11 cellular contexts compared by ENCODE assay signal in genomic region chr2:85911836-85912692, GRCh38. TPM values are rescaled to one million over a fixed set of nuclear protein-coding genes. Genes with fewer than 3 reads are reported as not detected.
A peak's percentile ranks its signal among the peaks of the same experiment; 100 is the strongest.
DNase-seq lines count a peak whose midpoint lies in the region; ATAC-seq and TF ChIP-seq lines count a peak whose summit lies in the region.
"Had no signal": no experiment of that assay in that cellular context is flagged by ENCODE, and none has a peak within 500 bp of the region (broad histone marks: within the 10 kb centered on the region; RNA-seq: fewer than 3 reads in every experiment).

No MANE protein-coding gene starts in this region.

- H3K4me1 ChIP-seq in ascending aorta (peaks cover 0 to 20% of the 10 kb centered on the region in 2 donors), neural progenitor cell (no peaks in the 10 kb centered on the region)

- H3K9ac ChIP-seq in neural progenitor cell, result no peak overlapping the region

- H3K27me3 Mint-ChIP-seq in HFFc6 (ENCODE audit: insufficient read depth) (peaks cover 1% of the 10 kb centered on the region; the same call in 1 of the 2 replicates), neural progenitor cell (ENCODE audit: insufficient read depth, low read depth) (peaks cover 7% of the 10 kb centered on the region)
- H3K27me3 Mint-ChIP-seq in activated T-cell treated with anti-CD3 and anti-CD28 coated beads, Interleukin-2, amount 50 U/mL, for 4 hours (ENCODE audit: low read depth), result no peaks in the 10 kb centered on the region

- H3K27me3 ChIP-seq in ascending aorta (no peaks in the 10 kb centered on the region), neural progenitor cell (no peaks in the 10 kb centered on the region)

- H3K36me3 Mint-ChIP-seq in HFFc6 (ENCODE audit: low read depth) (no peaks in the 10 kb centered on the region), neural progenitor cell (no peaks in the 10 kb centered on the region)
- H3K36me3 Mint-ChIP-seq in activated T-cell treated with anti-CD3 and anti-CD28 coated beads, Interleukin-2, amount 50 U/mL, for 4 hours (ENCODE audit: insufficient read depth), result no peaks in the 10 kb centered on the region

- H3K9me3 ChIP-seq in ascending aorta, result no peaks in the 10 kb centered on the region
- H3K9me3 ChIP-seq in neural progenitor cell (ENCODE audit: low read depth), result no peaks in the 10 kb centered on the region

- no peaks in the 10 kb centered on the region for H3K36me3 ChIP-seq in ascending aorta
- no peaks in the 10 kb centered on the region for H3K36me3 ChIP-seq in neural progenitor cell

- H4K20me1 ChIP-seq in neural progenitor cell (ENCODE audit: low read depth), result no peaks in the 10 kb centered on the region

- peak overlapping the region; percentile 87 for H3K27ac Mint-ChIP-seq in HFFc6
- no peak overlapping the region for H3K27ac Mint-ChIP-seq in neural progenitor cell

- no peak for ATAC-seq in activated T-cell treated with anti-CD3 and anti-CD28 coated beads, Interleukin-2, amount 50 U/mL, for 4 hours

- no peak overlapping the region for H3K4me2 ChIP-seq in neural progenitor cell

- H3K4me1 Mint-ChIP-seq in HFFc6 (ENCODE audit: low read depth) (peaks cover 44% of the 10 kb centered on the region), neural progenitor cell (peaks cover 11% of the 10 kb centered on the region)
- H3K4me1 Mint-ChIP-seq in activated T-cell treated with anti-CD3 and anti-CD28 coated beads, Interleukin-2, amount 50 U/mL, for 4 hours (ENCODE audit: low read depth), result no peaks in the 10 kb centered on the region

- H3K4me3 ChIP-seq in ascending aorta (no peak overlapping the region), neural progenitor cell (no peak overlapping the region)
- H3K4me3 ChIP-seq: coronary artery had no signal

- H3K9me3 Mint-ChIP-seq in HFFc6 (no peaks in the 10 kb centered on the region), neural progenitor cell (no peaks in the 10 kb centered on the region)
- no peaks in the 10 kb centered on the region for H3K9me3 Mint-ChIP-seq in activated T-cell treated with anti-CD3 and anti-CD28 coated beads, Interleukin-2, amount 50 U/mL, for 4 hours

- TF ChIP-seq CTCF in HFFc6 (IDR thresholded peaks at IDR 0.05) (no peak), ascending aorta (IDR thresholded peaks at IDR 0.05) (no peak), neural progenitor cell (IDR thresholded peaks at IDR 0.05) (no peak)

- intact Hi-C loops in ascending aorta (cut with DNase I), result no loop called here

- H2AFZ ChIP-seq in neural progenitor cell (replicated peaks), result no peak overlapping the region

- H3K27ac ChIP-seq in ascending aorta, result peak overlapping the region; percentile 69
- peak overlapping the region; percentile 58 for H3K27ac ChIP-seq in substantia nigra (ENCODE audit: low read depth, low read length, poor library complexity, severe bottlenecking)
- no peak overlapping the region for H3K27ac ChIP-seq in neural progenitor cell

- H3K4me3 Mint-ChIP-seq in HFFc6 (peak overlapping the region; percentile 44), neural progenitor cell (no peak overlapping the region)
- H3K4me3 Mint-ChIP-seq in activated T-cell treated with anti-CD3 and anti-CD28 coated beads, Interleukin-2, amount 50 U/mL, for 4 hours, result no peak overlapping the region

- no peaks in the 10 kb centered on the region for H3F3A ChIP-seq in neural progenitor cell (ENCODE audit: low read depth)

- no peaks in the 10 kb centered on the region for H3K79me2 ChIP-seq in neural progenitor cell (ENCODE audit: low read depth)

- peak; percentile 72 for DNase-seq in HFFc6
- peak in 1 of 2 donors; percentile 72 for DNase-seq in ascending aorta (ENCODE audit: low spot score in 2 of 2)
- DNase-seq in iris pigment epithelial cell (ENCODE audit: low read depth), result peak; percentile 76
- DNase-seq in substantia nigra (lab: John Stamatoyannopoulos, UW), result peak in 2 of 49 donors; percentile 20 to 27
- DNase-seq in activated T-cell treated with anti-CD3 and anti-CD28 coated beads, Interleukin-2, amount 50 U/mL, for 4 hours, result no peak
- no peak for DNase-seq in NOMO-1 treated with dmso at 0.1 percent for 144 hours (lab: John Stamatoyannopoulos, UW; ENCODE audit: unreplicated experiment)
- DNase-seq in neural progenitor cell (ENCODE audit: low spot score), result no peak
- DNase-seq in T-helper 9 cell, result no peak
- DNase-seq: midbrain, NCI-H2029 treated with DMSO at 0.1 percent for 48 hours had no signal

RNA-seq across cellular contexts. Expression of gene ST3GAL5, which starts 23.3 kb away (rescaled TPM):
- total RNA-seq in HFFc6 (2021; fragmentation: NEBNext Ultra II Directional; extraction: Animal tissue kit (Norgen Biotek cat#: 25700)), result 10 to 100 TPM; 12.7 to 17.4 (median 15.2) TPM
- total RNA-seq in ascending aorta (21.0 TPM), neural progenitor cell (ENCODE audit: low replicate concordance) (9.7 and 9.9 TPM in 2 replicates)
- 1 to 10 TPM; 3.6 to 5.3 (median 4.4) TPM for total RNA-seq in activated T-cell treated with anti-CD3 and anti-CD28 coated beads, Interleukin-2, amount 50 U/mL, for 4 hours

Comparison
In these comparisons a context has a peak if more than half of its experiments do, and no peak if none do; other contexts are left out.
1. DNase-seq: peak in HFFc6 (single experiment) and iris pigment epithelial cell (single experiment); none in activated T-cell treated with anti-CD3 and anti-CD28 coated beads, Interleukin-2, amount 50 U/mL, for 4 hours (single experiment), NOMO-1 treated with dmso at 0.1 percent for 144 hours (single experiment), neural progenitor cell (single experiment) and T-helper 9 cell (single experiment).